In genomic region chr17:59432657-59433056, GRCh38 we compare ENCODE assay signal across 17 cellular contexts.
DNase-seq lines count a peak whose midpoint lies in the region; ATAC-seq and TF ChIP-seq lines count a peak whose summit lies in the region.
"Had no signal": no experiment of that assay in that cellular context is flagged by ENCODE, and none has a peak within 500 bp of the region (broad histone marks: within the 10 kb centered on the region; RNA-seq: fewer than 3 reads in every experiment).

No MANE protein-coding gene starts in this region.

- peaks cover 7% of the 10 kb centered on the region for H3K9me3 Mint-ChIP-seq in dendritic cell treated with granulocyte-macrophage colony-stimulating factor and Interleukin-4, amounts not matched to agents 40 ng/mL and 50 ng/mL, for 4 days

- intact Hi-C loops in dendritic cell treated with granulocyte-macrophage colony-stimulating factor and Interleukin-4, amounts not matched to agents 40 ng/mL and 50 ng/mL, for 4 days (cut with micrococcal nuclease): no loop called here
- intact Hi-C loops in heart right ventricle (cut with DNase I): no loop called here

- no peaks in the 10 kb centered on the region for H3K27me3 Mint-ChIP-seq in dendritic cell treated with granulocyte-macrophage colony-stimulating factor and Interleukin-4, amounts not matched to agents 40 ng/mL and 50 ng/mL, for 4 days

- H3K4me1 ChIP-seq in HEK293 (ENCODE audit: control insufficient read depth, insufficient read depth, low read length) (peaks cover 4% of the 10 kb centered on the region), heart right ventricle (peaks cover 1 to 57% (median 26%) of the 10 kb centered on the region in 9 donors)

- no peaks in the 10 kb centered on the region for H3K27me3 ChIP-seq in heart right ventricle
- H3K27me3 ChIP-seq: BE2C had no signal

- CTCF ChIA-PET in HEK293 (lab: Yijun Ruan, JAX): interaction anchor here (0.6 to 15.6 kb wide), 4 partner anchors 9 to 132 kb away, joined by 3 to 290 read pairs (median 12); no protein-coding TSS in a partner anchor

- no peak for TF ChIP-seq POLR2A in GM18505 (IDR thresholded peaks at IDR 0.05; ENCODE audit: borderline replicate concordance, extremely low read depth, insufficient read depth, insufficient read length)

- H3K27ac Mint-ChIP-seq in dendritic cell treated with granulocyte-macrophage colony-stimulating factor and Interleukin-4, amounts not matched to agents 40 ng/mL and 50 ng/mL, for 4 days: peak overlapping the region; percentile 70
- H3K27ac Mint-ChIP-seq: CD4-positive, CD25-positive, alpha-beta regulatory T cell; IgD-negative memory B cell had no signal

- DNase-seq in NCI-H146 (lab: John Stamatoyannopoulos, UW) (peak; percentile 65), NCI-H345 (lab: John Stamatoyannopoulos, UW) (peak; percentile 28), heart right ventricle (no peak), NK-92 (lab: John Stamatoyannopoulos, UW; ENCODE audit: unreplicated experiment) (no peak)
- DNase-seq: ACHN; BE2C; C1 segment of cervical spinal cord; Caco-2; CD4-positive, CD25-positive, alpha-beta regulatory T cell; GM23248 had no signal

- H3K36me3 Mint-ChIP-seq in dendritic cell treated with granulocyte-macrophage colony-stimulating factor and Interleukin-4, amounts not matched to agents 40 ng/mL and 50 ng/mL, for 4 days (ENCODE audit: low read depth): no peaks in the 10 kb centered on the region
- H3K36me3 Mint-ChIP-seq: IgD-negative memory B cell had no signal

- H3K4me1 Mint-ChIP-seq in dendritic cell treated with granulocyte-macrophage colony-stimulating factor and Interleukin-4, amounts not matched to agents 40 ng/mL and 50 ng/mL, for 4 days (ENCODE audit: low read depth): peaks cover 63% of the 10 kb centered on the region

- H3K9me3 ChIP-seq in HEK293 (ENCODE audit: control insufficient read depth, insufficient read depth, low read depth, low read length) (peaks cover 2% of the 10 kb centered on the region; the same call in 1 of the 2 replicates), heart right ventricle (peaks cover 0 to 8% (median 0%) of the 10 kb centered on the region in 11 donors)
- H3K9me3 ChIP-seq: BE2C, Caco-2, HAP-1 had no signal

- TF ChIP-seq CTCF in HEK293 (tag by site-specific recombination; IDR thresholded peaks at IDR 0.05) (no peak), heart right ventricle (IDR thresholded peaks at IDR 0.05) (no peak)

- H3K36me3 ChIP-seq in HEK293 (ENCODE audit: control insufficient read depth in 2 of 2, insufficient read depth in 1 of 2, low read length in 2 of 2) (no peaks in the 10 kb centered on the region), heart right ventricle (no peaks in the 10 kb centered on the region)
- H3K36me3 ChIP-seq: BE2C, HAP-1 had no signal

- 81 to 83% methylated on average over 1 of the region's 1 CpG for WGBS in heart right ventricle, 2 donors

- H3K4me3 ChIP-seq in HEK293 (ENCODE audit: low read depth, low read length): no peak overlapping the region
- no peak overlapping the region for H3K4me3 ChIP-seq in heart right ventricle
- H3K4me3 ChIP-seq: GM23248, HAP-1 had no signal

- H3K4me3 Mint-ChIP-seq in dendritic cell treated with granulocyte-macrophage colony-stimulating factor and Interleukin-4, amounts not matched to agents 40 ng/mL and 50 ng/mL, for 4 days: no peak overlapping the region
- H3K4me3 Mint-ChIP-seq: CD4-positive, CD25-positive, alpha-beta regulatory T cell; IgD-negative memory B cell had no signal

- POLR2A ChIA-PET in HEK293 (lab: Yijun Ruan, JAX): no interaction called here

- no peak for ATAC-seq in GM18505 (IDR thresholded peaks at IDR 0.05; ENCODE audit: unreplicated experiment)
- ATAC-seq in heart right ventricle: no peak
- no peak for ATAC-seq in HG02938 (IDR thresholded peaks at IDR 0.05; ENCODE audit: unreplicated experiment)

- no peak overlapping the region for H3K27ac ChIP-seq in HEK293 (ENCODE audit: extremely low read depth, low read depth, low read length)
- H3K27ac ChIP-seq in heart right ventricle: no peak overlapping the region
- H3K27ac ChIP-seq: GM23248, HL-60 had no signal

TF ChIP-seq in HEK293, 187 proteins besides CTCF, POLR2A, EP300 and RAD21:
- TF ChIP-seq SETDB1 (IDR thresholded peaks at IDR 0.05; ENCODE audit: insufficient read length, low read length): peak; percentile 71
- no peak for TF ChIP-seq ZNF362 (tag by site-specific recombination; IDR thresholded peaks at IDR 0.05)

Comparison
In these comparisons a context has a peak if more than half of its experiments do, and no peak if none do; other contexts are left out.
1. DNase-seq: peak in NCI-H146 (single experiment) and NCI-H345 (single experiment); none in heart right ventricle (0 of 2) and NK-92 (single experiment).